ENCODE assay signal across 7 cellular contexts in the genomic region with DNA sequence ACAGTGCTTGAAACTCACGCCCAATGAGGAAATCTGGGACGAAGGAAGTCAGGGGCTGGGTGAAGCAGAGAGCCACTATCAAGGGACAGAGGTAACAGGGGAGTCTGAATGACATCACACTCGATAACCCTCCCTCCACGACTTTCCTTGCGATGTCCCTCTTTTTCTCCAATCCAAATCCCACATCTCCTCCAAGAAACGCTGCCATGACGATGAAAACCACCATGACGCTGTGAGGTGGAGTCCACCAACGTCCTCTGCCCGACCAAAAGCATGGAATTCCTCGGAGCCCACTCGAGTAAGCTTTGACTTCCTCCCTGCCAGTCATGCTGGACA. TPM values are rescaled to one million over a fixed set of nuclear protein-coding genes. Genes with fewer than 3 reads are reported as not detected.
DNase-seq lines count a peak whose midpoint lies in the region; ATAC-seq and TF ChIP-seq lines count a peak whose summit lies in the region.

No MANE protein-coding gene starts in this region.

- TF ChIP-seq CTCF in HL-60 (IDR thresholded peaks at IDR 0.05; ENCODE audit: insufficient read depth, low read length) (no peak), stomach (IDR thresholded peaks at IDR 0.05) (no peak)

- peak overlapping the region; percentile 93 for H3K27ac Mint-ChIP-seq in activated T-helper 2 cell treated with anti-CD3 and anti-CD28 coated beads, Interferon-gamma antibody, Interleukin-2, Interleukin-4, amounts not matched to agents 10 μg/mL and 5 μg/mL and 100 μg/mL, durations not matched to agents 14 hours and 24 hours and 36 hours

- peaks cover 17% of the 10 kb centered on the region for H3K36me3 Mint-ChIP-seq in activated T-helper 2 cell treated with anti-CD3 and anti-CD28 coated beads, Interferon-gamma antibody, Interleukin-2, Interleukin-4, amounts not matched to agents 10 μg/mL and 5 μg/mL and 100 μg/mL, durations not matched to agents 14 hours and 24 hours and 36 hours (ENCODE audit: low read depth)

- WGBS in stomach, 5 donors = 3 to 6% (median 6%) methylated on average over 12 of the region's 12 CpGs

- TF ChIP-seq POLR2A in stomach (IDR thresholded peaks at IDR 0.05) = no peak

- no peak for TF ChIP-seq EP300 in stomach (IDR thresholded peaks at IDR 0.05)

- peak overlapping the region; percentile 99 for H3K4me3 ChIP-seq in HL-60 (replicated peaks; ENCODE audit: insufficient read depth, low read length)
- peak overlapping the region; percentile 95 for H3K4me3 ChIP-seq in iPS-20b (ENCODE audit: low read length)
- peak overlapping the region; percentile 87 to 100 (median 98) for H3K4me3 ChIP-seq in stomach

- no peaks in the 10 kb centered on the region for H3K9me3 ChIP-seq in iPS-20b (ENCODE audit: insufficient read depth, low read depth, low read length)
- H3K9me3 ChIP-seq in stomach = no peaks in the 10 kb centered on the region

- peaks cover 29% of the 10 kb centered on the region for H3K4me1 Mint-ChIP-seq in activated T-helper 2 cell treated with anti-CD3 and anti-CD28 coated beads, Interferon-gamma antibody, Interleukin-2, Interleukin-4, amounts not matched to agents 10 μg/mL and 5 μg/mL and 100 μg/mL, durations not matched to agents 14 hours and 24 hours and 36 hours (ENCODE audit: low read depth)

- H3K27ac ChIP-seq in HL-60 (replicated peaks) = peak overlapping the region; percentile 99
- no peak overlapping the region for H3K27ac ChIP-seq in iPS-20b (ENCODE audit: low read length)
- H3K27ac ChIP-seq in stomach = peak overlapping the region in 4 of 5 donors; percentile 97 to 99 (median 98)

- DNase-seq in HL-60 (ENCODE audit: low read depth in 1 of 2, low spot score in 1 of 2) (no peak), stomach (no peak), NK-92 (lab: John Stamatoyannopoulos, UW; ENCODE audit: unreplicated experiment) (no peak)
- DNase-seq in activated T-helper 2 cell treated with anti-CD3 and anti-CD28 coated beads, Interferon-gamma antibody, Interleukin-2, Interleukin-4, amounts not matched to agents 10 μg/mL and 5 μg/mL and 100 μg/mL, durations not matched to agents 14 hours and 24 hours and 36 hours (ENCODE audit: low spot score) = no peak

- H3K9me3 Mint-ChIP-seq in activated T-helper 2 cell treated with anti-CD3 and anti-CD28 coated beads, Interferon-gamma antibody, Interleukin-2, Interleukin-4, amounts not matched to agents 10 μg/mL and 5 μg/mL and 100 μg/mL, durations not matched to agents 14 hours and 24 hours and 36 hours = no peaks in the 10 kb centered on the region

- peak overlapping the region; percentile 90; the same call in 1 of the 2 replicates for H3K9ac ChIP-seq in iPS-20b (ENCODE audit: low read depth, low read length)

- intact Hi-C loops in activated T-helper 2 cell treated with anti-CD3 and anti-CD28 coated beads, Interferon-gamma antibody, Interleukin-2, Interleukin-4, amounts not matched to agents 10 μg/mL and 5 μg/mL and 100 μg/mL, durations not matched to agents 14 hours and 24 hours and 36 hours (cut with micrococcal nuclease) = no loop called here
- intact Hi-C loops in stomach (cut with DNase I; ENCODE audit: low total_unique reads) = no loop called here

- H3K36me3 ChIP-seq in iPS-20b (ENCODE audit: insufficient read depth, low read depth, low read length) (no peaks in the 10 kb centered on the region), stomach (peaks cover 0 to 22% (median 17%) of the 10 kb centered on the region in 4 donors)

- peak overlapping the region; percentile 95 for H3K4me3 Mint-ChIP-seq in activated T-helper 2 cell treated with anti-CD3 and anti-CD28 coated beads, Interferon-gamma antibody, Interleukin-2, Interleukin-4, amounts not matched to agents 10 μg/mL and 5 μg/mL and 100 μg/mL, durations not matched to agents 14 hours and 24 hours and 36 hours (ENCODE audit: low read depth)

- no peaks in the 10 kb centered on the region for H3K27me3 Mint-ChIP-seq in activated T-helper 2 cell treated with anti-CD3 and anti-CD28 coated beads, Interferon-gamma antibody, Interleukin-2, Interleukin-4, amounts not matched to agents 10 μg/mL and 5 μg/mL and 100 μg/mL, durations not matched to agents 14 hours and 24 hours and 36 hours (ENCODE audit: low read depth)

- H3K4me1 ChIP-seq in iPS-20b (ENCODE audit: insufficient read depth, low read length) (peaks cover 3% of the 10 kb centered on the region; the same call in 1 of the 2 replicates), stomach (peaks cover 57 to 75% (median 67%) of the 10 kb centered on the region in 4 donors)

- no peaks in the 10 kb centered on the region for H3K27me3 ChIP-seq in HL-60 (ENCODE audit: insufficient read depth, poor library complexity, severe bottlenecking)
- no peaks in the 10 kb centered on the region for H3K27me3 ChIP-seq in iPS-20b (ENCODE audit: insufficient read depth, low read length)
- peaks cover 0 to 8% (median 0%) of the 10 kb centered on the region in 3 donors for H3K27me3 ChIP-seq in stomach

- ATAC-seq in HG03571 (IDR thresholded peaks at IDR 0.05; ENCODE audit: unreplicated experiment) = no peak
- ATAC-seq in GM21447 (IDR thresholded peaks at IDR 0.05; ENCODE audit: unreplicated experiment) = no peak

RNA-seq across cellular contexts. Expression of gene REXO1, which starts 1.0 kb away (rescaled TPM):
- total RNA-seq in activated T-helper 2 cell treated with anti-CD3 and anti-CD28 coated beads, Interferon-gamma antibody, Interleukin-2, Interleukin-4, amounts not matched to agents 10 μg/mL and 5 μg/mL and 100 μg/mL, durations not matched to agents 14 hours and 24 hours and 36 hours = 55.2 and 56.6 TPM in 2 replicates
- total RNA-seq in stomach = 100 to 1,000 TPM in 1 of 5 donors, 10 to 100 TPM in 4; 10.1 to 164 (median 25.7) TPM
- 10 to 100 TPM; 10.1 to 15.5 (median 15.2) TPM for polyA plus RNA-seq in stomach

RNA-seq across cellular contexts. Expression of gene KLF16, which starts 16.1 kb away (rescaled TPM):
- total RNA-seq in activated T-helper 2 cell treated with anti-CD3 and anti-CD28 coated beads, Interferon-gamma antibody, Interleukin-2, Interleukin-4, amounts not matched to agents 10 μg/mL and 5 μg/mL and 100 μg/mL, durations not matched to agents 14 hours and 24 hours and 36 hours = 31.2 and 32.1 TPM in 2 replicates
- 10 to 100 TPM in 2 of 5 donors, 1 to 10 TPM in 2, not detected in 1; 3.5 to 31.9 (median 15.8) TPM for total RNA-seq in stomach
- 1 to 10 TPM; 5.0 to 7.6 (median 6.6) TPM for polyA plus RNA-seq in stomach

RNA-seq across cellular contexts. Expression of gene ATP8B3, which starts 35.2 kb away (rescaled TPM):
- total RNA-seq in activated T-helper 2 cell treated with anti-CD3 and anti-CD28 coated beads, Interferon-gamma antibody, Interleukin-2, Interleukin-4, amounts not matched to agents 10 μg/mL and 5 μg/mL and 100 μg/mL, durations not matched to agents 14 hours and 24 hours and 36 hours = 11.3 and 11.5 TPM in 2 replicates
- 1 to 10 TPM in 1 of 5 donors, not detected in 4; 1.3 TPM for total RNA-seq in stomach
- 1 to 10 TPM in 1 of 3 donors, under 1 TPM in 2; 0.15 to 1.4 (median 0.31) TPM for polyA plus RNA-seq in stomach

RNA-seq across cellular contexts. Expression of gene ABHD17A, which starts 38.0 kb away (rescaled TPM):
- 100 and 102 TPM in 2 replicates for total RNA-seq in activated T-helper 2 cell treated with anti-CD3 and anti-CD28 coated beads, Interferon-gamma antibody, Interleukin-2, Interleukin-4, amounts not matched to agents 10 μg/mL and 5 μg/mL and 100 μg/mL, durations not matched to agents 14 hours and 24 hours and 36 hours
- 100 to 1,000 TPM in 1 of 5 donors, 10 to 100 TPM in 4; 25.7 to 177 (median 33.0) TPM for total RNA-seq in stomach
- 10 to 100 TPM; 73.0 to 76.3 (median 75.5) TPM for polyA plus RNA-seq in stomach

RNA-seq across cellular contexts. Expression of gene ADAT3, which starts 57.9 kb away (rescaled TPM):
- 9.1 and 9.9 TPM in 2 replicates for total RNA-seq in activated T-helper 2 cell treated with anti-CD3 and anti-CD28 coated beads, Interferon-gamma antibody, Interleukin-2, Interleukin-4, amounts not matched to agents 10 μg/mL and 5 μg/mL and 100 μg/mL, durations not matched to agents 14 hours and 24 hours and 36 hours
- total RNA-seq in stomach = 10 to 100 TPM in 3 of 5 donors, 1 to 10 TPM in 2; 4.2 to 75.9 (median 18.3) TPM
- polyA plus RNA-seq in stomach = 1 to 10 TPM; 5.5 to 6.7 (median 6.0) TPM
